Comparison of ENCODE assay signal across 12 cellular contexts in genomic region chr4:41155194-41155830, GRCh38. TPM values are rescaled to one million over a fixed set of nuclear protein-coding genes. Genes with fewer than 3 reads are reported as not detected.
DNase-seq lines count a peak whose midpoint lies in the region; ATAC-seq, FAIRE-seq and TF ChIP-seq lines count a peak whose summit lies in the region.
"Had no signal": no experiment of that assay in that cellular context is flagged by ENCODE, and none has a peak within 500 bp of the region (broad histone marks: within the 10 kb centered on the region; RNA-seq: fewer than 3 reads in every experiment).

No MANE protein-coding gene starts in this region.

- H3K27ac Mint-ChIP-seq in stimulated activated memory B cell treated with anti-CD40 and anti-IgM and Interleukin-4, amounts not matched to agents 10 μg/mL and 1 μg/mL and 100 μg/mL, for 72 hours, result no peak overlapping the region
- H3K27ac Mint-ChIP-seq: activated T-helper 2 cell treated with anti-CD3 and anti-CD28 coated beads, Interferon-gamma antibody, Interleukin-2, Interleukin-4, amounts not matched to agents 10 μg/mL and 5 μg/mL and 100 μg/mL, durations not matched to agents 14 hours and 24 hours and 36 hours had no signal

- H3K27me3 ChIP-seq in SJCRH30, result no peaks in the 10 kb centered on the region

- H3K27ac ChIP-seq in SJCRH30 (peak overlapping the region; percentile 60), mesodermal cell (ENCODE audit: low read depth, low read length, severe bottlenecking) (peak overlapping the region; percentile 54)

- TF ChIP-seq CTCF in fibroblast of mammary gland (conservative IDR thresholded peaks at IDR 0.05; ENCODE audit: control insufficient read depth, insufficient read depth, low read depth, low read length), result no peak

- DNase-seq in SJCRH30, result peak in 1 of 2 experiments; percentile 37
- DNase-seq in fibroblast of mammary gland (ENCODE audit: low read depth), result peak; percentile 69
- no peak for DNase-seq in COLO829 (ENCODE audit: low spot score)
- DNase-seq: effector CD4-positive, alpha-beta T cell; NCI-H82; stimulated activated CD4-positive, alpha-beta T cell treated with anti-CD3 and anti-CD28 coated beads, Interleukin-2, amount 100 ng/mL, for 48 hours had no signal

- no peaks in the 10 kb centered on the region; the same call in 1 of the 2 replicates for H3K36me3 ChIP-seq in SJCRH30
- no peaks in the 10 kb centered on the region for H3K36me3 ChIP-seq in mesodermal cell (ENCODE audit: control insufficient read depth, insufficient read depth, low read length)

- WGBS in mesodermal cell (ENCODE audit: insufficient coverage in 2 of 2), 2 experiments, result 60% methylated on average over 1 of the region's 5 CpGs; no CpG with 5 or more reads in 1 of the 2 experiments

- peak; percentile 14 for FAIRE-seq in A204.1 (lab: Jason Lieb, UNC)

- no peaks in the 10 kb centered on the region for H3K9me3 ChIP-seq in SJCRH30 (replicated peaks)
- H3K9me3 ChIP-seq in mesodermal cell (ENCODE audit: control insufficient read depth, low read length), result no peaks in the 10 kb centered on the region

- peaks cover 16% of the 10 kb centered on the region for H3K27me3 Mint-ChIP-seq in stimulated activated memory B cell treated with anti-CD40 and anti-IgM and Interleukin-4, amounts not matched to agents 10 μg/mL and 1 μg/mL and 100 μg/mL, for 72 hours

- no peak overlapping the region for H3K4me3 Mint-ChIP-seq in stimulated activated memory B cell treated with anti-CD40 and anti-IgM and Interleukin-4, amounts not matched to agents 10 μg/mL and 1 μg/mL and 100 μg/mL, for 72 hours

- peaks cover 7% of the 10 kb centered on the region for H3K9me3 Mint-ChIP-seq in stimulated activated memory B cell treated with anti-CD40 and anti-IgM and Interleukin-4, amounts not matched to agents 10 μg/mL and 1 μg/mL and 100 μg/mL, for 72 hours
- H3K9me3 Mint-ChIP-seq: activated T-helper 2 cell treated with anti-CD3 and anti-CD28 coated beads, Interferon-gamma antibody, Interleukin-2, Interleukin-4, amounts not matched to agents 10 μg/mL and 5 μg/mL and 100 μg/mL, durations not matched to agents 14 hours and 24 hours and 36 hours had no signal

- no peak for ATAC-seq in GM18867 (IDR thresholded peaks at IDR 0.05; ENCODE audit: unreplicated experiment)
- ATAC-seq in GM18861 (IDR thresholded peaks at IDR 0.05; ENCODE audit: unreplicated experiment), result no peak
- no peak for ATAC-seq in stimulated activated memory B cell treated with anti-CD40 and anti-IgM and Interleukin-4, amounts not matched to agents 10 μg/mL and 1 μg/mL and 100 μg/mL, for 72 hours

- H3K4me1 ChIP-seq in SJCRH30, result peaks cover 31% of the 10 kb centered on the region
- peaks cover 15% of the 10 kb centered on the region for H3K4me1 ChIP-seq in mesodermal cell (ENCODE audit: control insufficient read depth, insufficient read depth, low read length, poor library complexity, severe bottlenecking)

- H3K4me3 ChIP-seq in SJCRH30 (no peak overlapping the region), fibroblast of mammary gland (ENCODE audit: control insufficient read depth, low read depth, low read length) (no peak overlapping the region), mesodermal cell (ENCODE audit: extremely low read depth, insufficient read depth, low read length, poor library complexity, severe bottlenecking) (no peak overlapping the region)

- no peaks in the 10 kb centered on the region for H3K36me3 Mint-ChIP-seq in stimulated activated memory B cell treated with anti-CD40 and anti-IgM and Interleukin-4, amounts not matched to agents 10 μg/mL and 1 μg/mL and 100 μg/mL, for 72 hours

- H3K4me1 Mint-ChIP-seq in stimulated activated memory B cell treated with anti-CD40 and anti-IgM and Interleukin-4, amounts not matched to agents 10 μg/mL and 1 μg/mL and 100 μg/mL, for 72 hours, result no peaks in the 10 kb centered on the region

RNA-seq across cellular contexts. Expression of gene APBB2, which starts 59.0 kb away (rescaled TPM):
- total RNA-seq in SJCRH30 (2014; rRNA removed; shearing (Covaris generic)), result 83.9 and 89.7 TPM in 2 replicates
- polyA plus RNA-seq in mesodermal cell (2013, experiment 1 of 2), result 28.5 TPM
- 27.2 TPM for polyA plus RNA-seq in mesodermal cell (2013, experiment 2 of 2)
